In genomic region chr1:90836345-90836679, GRCh38 we compare ENCODE assay signal across 10 cellular contexts.
DNase-seq lines count a peak whose midpoint lies in the region; ATAC-seq and TF ChIP-seq lines count a peak whose summit lies in the region.
"Had no signal": no experiment of that assay in that cellular context is flagged by ENCODE, and none has a peak within 500 bp of the region (broad histone marks: within the 10 kb centered on the region; RNA-seq: fewer than 3 reads in every experiment).

No MANE protein-coding gene starts in this region.

- H3K9me3 ChIP-seq in HUES6 (ENCODE audit: control insufficient read depth, insufficient read depth, low read depth, low read length) (no peaks in the 10 kb centered on the region), iPS-18c (ENCODE audit: control insufficient read depth, insufficient read depth, low read length) (no peaks in the 10 kb centered on the region), smooth muscle cell (replicated peaks; ENCODE audit: low read depth) (no peaks in the 10 kb centered on the region)

- H3K9ac ChIP-seq in HUES6 (ENCODE audit: low read length) (no peak overlapping the region), smooth muscle cell (ENCODE audit: low read depth) (no peak overlapping the region)

- H3K36me3 ChIP-seq in HUES6 (ENCODE audit: control insufficient read depth, insufficient read depth, low read length) (no peaks in the 10 kb centered on the region), smooth muscle cell (ENCODE audit: low read depth) (no peaks in the 10 kb centered on the region)

- H3K27me3 ChIP-seq in HUES6 (ENCODE audit: control insufficient read depth, insufficient read depth, low read length) (peaks cover 87% of the 10 kb centered on the region; the same call in 1 of the 2 replicates), smooth muscle cell (ENCODE audit: low read depth) (peaks cover 97% of the 10 kb centered on the region)

- peaks cover 44% of the 10 kb centered on the region for H4K20me1 ChIP-seq in smooth muscle cell (ENCODE audit: low read depth)

- peak overlapping the region; percentile 54 for H2AFZ ChIP-seq in smooth muscle cell (ENCODE audit: low read depth)

- no peaks in the 10 kb centered on the region for H3F3A ChIP-seq in smooth muscle cell (ENCODE audit: low read depth)

- H3K4me2 ChIP-seq in smooth muscle cell = peak overlapping the region; percentile 85

- H3K27ac ChIP-seq in HUES6 (ENCODE audit: low read depth, low read length) (no peak overlapping the region), smooth muscle cell (ENCODE audit: low read depth) (no peak overlapping the region)

- H3K79me2 ChIP-seq in smooth muscle cell (ENCODE audit: low read depth) = no peaks in the 10 kb centered on the region

- TF ChIP-seq CTCF in cardiac fibroblast (IDR thresholded peaks at IDR 0.05; ENCODE audit: low read depth, low read length) (no peak), smooth muscle cell (IDR thresholded peaks at IDR 0.05; ENCODE audit: borderline replicate concordance, insufficient read depth, poor library complexity, severe bottlenecking) (no peak)

- peak overlapping the region; percentile 49; the same call in 1 of the 2 replicates for H3K4me3 ChIP-seq in HUES6 (ENCODE audit: low read depth, low read length)
- H3K4me3 ChIP-seq in cardiac fibroblast (replicated peaks in 1 of 2; ENCODE audit: low read depth in 2 of 2, low read length in 2 of 2) = peak overlapping the region; percentile 2 to 25
- peak overlapping the region; percentile 38; the same call in 1 of the 2 replicates for H3K4me3 ChIP-seq in iPS-18c (ENCODE audit: insufficient read depth, low read depth, low read length)
- peak overlapping the region; percentile 40 for H3K4me3 ChIP-seq in smooth muscle cell

- 9% methylated on average over 8 of the region's 8 CpGs for WGBS in smooth muscle cell (ENCODE audit: low lambda C conversion rate)

- H3K4me1 ChIP-seq in HUES6 (ENCODE audit: control insufficient read depth, insufficient read depth, low read length) = peaks cover 93% of the 10 kb centered on the region
- peaks cover 32% of the 10 kb centered on the region for H3K4me1 ChIP-seq in smooth muscle cell (ENCODE audit: low read depth)

- no peak for ATAC-seq in HG03439 (IDR thresholded peaks at IDR 0.05; ENCODE audit: unreplicated experiment)
- ATAC-seq: left lobe of liver had no signal

- DNase-seq in cardiac fibroblast (ENCODE audit: low read depth in 2 of 2) (no peak), smooth muscle cell (lab: John Stamatoyannopoulos, UW; ENCODE audit: unreplicated experiment) (no peak), RPMI8226 (no peak)
- no peak for DNase-seq in stimulated activated CD4-positive, alpha-beta T cell treated with anti-CD3 and anti-CD28 coated beads, Interleukin-15, amount 100 ng/mL, for 24 hours
- no peak for DNase-seq in stimulated activated naive CD4-positive, alpha-beta T cell (lab: John Stamatoyannopoulos, UW)
- DNase-seq: NCI-H1930 had no signal
